27 cellular contexts compared by ENCODE assay signal in genomic region chr18:72329533-72329932, GRCh38.
"Had no signal": no experiment of that assay in that cellular context is flagged by ENCODE, and none has a peak within 500 bp of the region (broad histone marks: within the 10 kb centered on the region; RNA-seq: fewer than 3 reads in every experiment).

No MANE protein-coding gene starts in this region.

- ATAC-seq: effector memory CD8-positive, alpha-beta T cell; esophagus mucosa; foreskin keratinocyte; gastrocnemius medialis; gastroesophageal sphincter; heart left ventricle; heart right ventricle had no signal

- H3K27ac ChIP-seq: colonic mucosa, coronary artery, dorsolateral prefrontal cortex, epithelial cell of prostate, esophagus muscularis mucosa, esophagus squamous epithelium, foreskin keratinocyte, gastrocnemius medialis, gastroesophageal sphincter, heart left ventricle, heart right ventricle had no signal

- H3K4me1 ChIP-seq: colonic mucosa, esophagus muscularis mucosa, esophagus squamous epithelium, foreskin keratinocyte, gastrocnemius medialis, gastroesophageal sphincter, heart left ventricle, heart right ventricle had no signal

- H3K27me3 ChIP-seq: colonic mucosa, dorsolateral prefrontal cortex, esophagus muscularis mucosa, esophagus squamous epithelium, foreskin keratinocyte, gastrocnemius medialis, gastroesophageal sphincter, heart left ventricle, heart right ventricle had no signal

- H3K36me3 ChIP-seq: colonic mucosa, esophagus muscularis mucosa, esophagus squamous epithelium, gastrocnemius medialis, gastroesophageal sphincter, heart left ventricle, heart right ventricle had no signal

- H3K9me3 ChIP-seq: colonic mucosa, esophagus muscularis mucosa, esophagus squamous epithelium, gastrocnemius medialis had no signal

- H3K4me3 ChIP-seq: colonic mucosa, coronary artery, dorsolateral prefrontal cortex, esophagus muscularis mucosa, esophagus squamous epithelium, gastrocnemius medialis, gastroesophageal sphincter, heart left ventricle, heart right ventricle had no signal

- FAIRE-seq: colon, endometrium, endothelial cell of umbilical vein had no signal

- DNase-seq: colonic mucosa; cortex of kidney; dermis blood vessel endothelial cell; dorsolateral prefrontal cortex; effector CD4-positive, alpha-beta T cell; effector CD8-positive, alpha-beta T cell; effector memory CD4-positive, alpha-beta T cell; effector memory CD8-positive, alpha-beta T cell; endodermal cell; erythroblast; esophagus squamous epithelium; foreskin fibroblast; foreskin keratinocyte; foreskin melanocyte; gastrocnemius medialis; glutamatergic neuron; head of caudate nucleus; heart left ventricle; heart right ventricle had no signal
